ENCODE assay signal across 14 cellular contexts in the genomic region with DNA sequence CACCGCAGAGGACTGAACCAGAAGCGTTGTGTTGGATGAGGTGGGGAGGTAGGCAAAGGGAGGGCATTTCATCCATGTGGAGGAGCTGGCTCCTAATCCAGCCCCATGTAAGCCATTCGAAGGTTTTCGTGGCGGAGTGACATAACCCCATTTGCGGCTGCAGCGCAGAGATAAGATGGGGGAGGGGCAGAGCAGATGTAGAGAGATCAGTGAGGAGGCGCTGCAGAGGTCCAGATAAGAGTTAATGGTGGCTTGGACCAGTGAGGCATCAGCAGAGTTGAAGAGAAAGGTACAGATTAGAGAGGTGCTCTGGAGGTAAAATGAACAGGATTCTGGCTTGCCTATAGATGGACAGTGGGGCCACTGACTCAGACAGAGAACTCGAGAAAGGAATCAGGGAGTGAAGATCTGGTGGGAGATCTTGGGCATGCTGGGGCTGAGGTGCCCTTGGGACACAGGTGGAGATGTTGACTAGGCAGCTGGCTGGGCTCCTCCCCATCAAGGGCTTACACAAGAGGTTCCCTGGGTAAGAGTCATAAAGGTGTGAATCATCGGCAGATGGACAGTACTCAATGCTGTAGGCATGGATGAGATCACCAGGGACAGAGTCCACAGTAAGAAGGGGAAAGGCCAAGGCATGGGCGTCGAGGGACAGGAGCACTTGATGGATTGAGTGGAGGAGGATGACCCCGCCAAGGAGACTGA. TPM values are rescaled to one million over a fixed set of nuclear protein-coding genes. Genes with fewer than 3 reads are reported as not detected.
A peak's percentile ranks its signal among the peaks of the same experiment; 100 is the strongest.
DNase-seq lines count a peak whose midpoint lies in the region; ATAC-seq and TF ChIP-seq lines count a peak whose summit lies in the region.
"Had no signal": no experiment of that assay in that cellular context is flagged by ENCODE, and none has a peak within 500 bp of the region (broad histone marks: within the 10 kb centered on the region; RNA-seq: fewer than 3 reads in every experiment).

No MANE protein-coding gene starts in this region.

- no CpG with 5 or more reads among the region's 13 CpGs for WGBS in neuronal stem cell (ENCODE audit: extremely low coverage in 2 of 2, insufficient read length in 2 of 2, insufficient replicate concordance in 1 of 2), 2 donors

- H3K36me3 ChIP-seq in neuronal stem cell (replicated peaks in 1 of 2; ENCODE audit: control insufficient read depth in 2 of 2, insufficient read depth in 2 of 2, low read length in 2 of 2) (no peaks in the 10 kb centered on the region), ascending aorta (no peaks in the 10 kb centered on the region)

- no peak overlapping the region for H2BK15ac ChIP-seq in neuronal stem cell (ENCODE audit: low read length)

- peaks cover 7% of the 10 kb centered on the region for H3K36me3 Mint-ChIP-seq in T-helper 17 cell (ENCODE audit: low read depth)
- H3K36me3 Mint-ChIP-seq: activated naive CD8-positive, alpha-beta T cell; stimulated activated memory B cell treated with anti-CD40 and anti-IgM and Interleukin-4, amounts not matched to agents 10 μg/mL and 1 μg/mL and 100 μg/mL, for 72 hours had no signal

- no peak overlapping the region for H3K23ac ChIP-seq in neuronal stem cell (ENCODE audit: low read depth, low read length, poor library complexity)

- no peak overlapping the region for H2BK120ac ChIP-seq in neuronal stem cell (ENCODE audit: low read depth, low read length)

- H2AFZ ChIP-seq in neuronal stem cell (ENCODE audit: low read length) = no peak overlapping the region

- H3K4ac ChIP-seq in neuronal stem cell (ENCODE audit: low read length) = no peak overlapping the region

- H3K4me3 ChIP-seq in choroid plexus epithelial cell (ENCODE audit: low read depth, low read length) (no peak overlapping the region), neuronal stem cell (ENCODE audit: low read length in 2 of 2) (no peak overlapping the region), ascending aorta (no peak overlapping the region)

- no peak overlapping the region for H3K27ac Mint-ChIP-seq in T-helper 17 cell
- H3K27ac Mint-ChIP-seq: activated naive CD8-positive, alpha-beta T cell; H9; stimulated activated memory B cell treated with anti-CD40 and anti-IgM and Interleukin-4, amounts not matched to agents 10 μg/mL and 1 μg/mL and 100 μg/mL, for 72 hours; T-helper 2 cell treated with Interferon-gamma antibody and Interleukin-4, amounts not matched to agents 5 μg/mL and 100 μg/mL, for 36 hours had no signal

- peaks cover 0 to 51% (median 0%) of the 10 kb centered on the region in 3 experiments for H3K27me3 ChIP-seq in neuronal stem cell (ENCODE audit: control insufficient read depth in 3 of 3, insufficient read depth in 3 of 3, low read depth in 1 of 3, low read length in 3 of 3)
- H3K27me3 ChIP-seq in ascending aorta = no peaks in the 10 kb centered on the region

- TF ChIP-seq CTCF in choroid plexus epithelial cell (conservative IDR thresholded peaks at IDR 0.05; ENCODE audit: low read depth, low read length) (no peak), ascending aorta (IDR thresholded peaks at IDR 0.05) (no peak)

- H2BK5ac ChIP-seq in neuronal stem cell (ENCODE audit: low read length) = no peak overlapping the region

- peaks cover 4% of the 10 kb centered on the region for H3K4me1 Mint-ChIP-seq in T-helper 17 cell
- H3K4me1 Mint-ChIP-seq: stimulated activated memory B cell treated with anti-CD40 and anti-IgM and Interleukin-4, amounts not matched to agents 10 μg/mL and 1 μg/mL and 100 μg/mL, for 72 hours had no signal

- no peak overlapping the region for H2BK12ac ChIP-seq in neuronal stem cell (ENCODE audit: low read length)

- H2AK5ac ChIP-seq in neuronal stem cell (ENCODE audit: low read depth, low read length) = no peak overlapping the region

- no peaks in the 10 kb centered on the region for H3K79me1 ChIP-seq in neuronal stem cell (ENCODE audit: low read depth, low read length)

- no peak overlapping the region for H3K4me3 Mint-ChIP-seq in T-helper 17 cell
- H3K4me3 Mint-ChIP-seq: activated naive CD8-positive, alpha-beta T cell; H9; stimulated activated memory B cell treated with anti-CD40 and anti-IgM and Interleukin-4, amounts not matched to agents 10 μg/mL and 1 μg/mL and 100 μg/mL, for 72 hours; T-helper 2 cell treated with Interferon-gamma antibody and Interleukin-4, amounts not matched to agents 5 μg/mL and 100 μg/mL, for 36 hours had no signal

- H3K4me2 ChIP-seq in neuronal stem cell (ENCODE audit: insufficient read depth, low read length, poor library complexity, severe bottlenecking) = no peak overlapping the region

- ATAC-seq in T-helper 17 cell = no peak
- ATAC-seq in HG02840 (IDR thresholded peaks at IDR 0.05; ENCODE audit: low FRiP score, unreplicated experiment) = no peak
- ATAC-seq: stimulated activated memory B cell treated with anti-CD40 and anti-IgM and Interleukin-4, amounts not matched to agents 10 μg/mL and 1 μg/mL and 100 μg/mL, for 72 hours had no signal

- H3K27me3 Mint-ChIP-seq in T-helper 17 cell = peaks cover 87% of the 10 kb centered on the region

- no peak overlapping the region for H3K27ac ChIP-seq in neuronal stem cell (replicated peaks; ENCODE audit: low read length)
- no peak overlapping the region for H3K27ac ChIP-seq in ascending aorta

- H3K18ac ChIP-seq in neuronal stem cell (ENCODE audit: low read length) = no peak overlapping the region

- H3K9ac ChIP-seq in neuronal stem cell (ENCODE audit: low read depth, low read length, poor library complexity) = no peak overlapping the region

- H3K14ac ChIP-seq in neuronal stem cell (ENCODE audit: low read length) = no peak overlapping the region

- H3K4me1 ChIP-seq in neuronal stem cell (ENCODE audit: control insufficient read depth in 2 of 2, insufficient read depth in 1 of 2, low read depth in 1 of 2, low read length in 2 of 2) = peaks cover 2% of the 10 kb centered on the region in 2 donors
- H3K4me1 ChIP-seq in ascending aorta = no peaks in the 10 kb centered on the region

- H3K9me3 ChIP-seq in neuronal stem cell (replicated peaks in 1 of 2; ENCODE audit: control insufficient read depth in 2 of 2, insufficient read depth in 1 of 2, low read depth in 1 of 2, low read length in 2 of 2) (peaks cover 0 to 2% of the 10 kb centered on the region in 2 donors), T-helper 17 cell (ENCODE audit: control insufficient read depth, low read length, poor library complexity, severe bottlenecking) (no peaks in the 10 kb centered on the region), ascending aorta (no peaks in the 10 kb centered on the region)

- H4K8ac ChIP-seq in neuronal stem cell (ENCODE audit: low read depth, low read length) = peak overlapping the region; percentile 33

- intact Hi-C loops in ascending aorta (cut with DNase I) = no loop called here

- H4K91ac ChIP-seq in neuronal stem cell (ENCODE audit: low read depth, low read length, poor library complexity) = no peak overlapping the region

- DNase-seq in GM03348 (ENCODE audit: low spot score) = peak; percentile 62
- peak; percentile 87 for DNase-seq in NCI-H82 (lab: John Stamatoyannopoulos, UW)
- peak; percentile 63 for DNase-seq in choroid plexus epithelial cell (ENCODE audit: low read depth)
- no peak for DNase-seq in neuronal stem cell (ENCODE audit: low spot score)
- DNase-seq in T-helper 17 cell = no peak
- no peak for DNase-seq in ascending aorta (ENCODE audit: low spot score in 2 of 2)
- no peak for DNase-seq in stimulated activated CD8-positive, alpha-beta memory T cell treated with anti-CD3 and anti-CD28 coated beads, Interleukin-4, amount 100 ng/mL, for 48 hours
- DNase-seq: H9, head of caudate nucleus, NCI-H1092 had no signal

RNA-seq across cellular contexts. Expression of gene PTPRF, which starts 7.8 kb away (rescaled TPM):
- 62.9 TPM for polyA plus RNA-seq in neuronal stem cell (2013, experiment 1 of 2)
- 64.0 TPM for polyA plus RNA-seq in neuronal stem cell (2013, experiment 2 of 2)
- total RNA-seq in T-helper 17 cell (1 to 10 TPM in 1 of 2 donors, under 1 TPM in 1; 0.52 to 5.9 TPM), ascending aorta (43.6 TPM)

Comparison
In these comparisons a context has a peak if more than half of its experiments do, and no peak if none do; other contexts are left out.
1. DNase-seq: peak in GM03348 (single experiment), NCI-H82 (single experiment) and choroid plexus epithelial cell (single experiment); none in neuronal stem cell (single experiment), T-helper 17 cell (0 of 3), ascending aorta (0 of 2) and stimulated activated CD8-positive, alpha-beta memory T cell treated with anti-CD3 and anti-CD28 coated beads, Interleukin-4, amount 100 ng/mL, for 48 hours (single experiment).